Comparison of ENCODE assay signal across 12 cellular contexts in genomic region chr13:79386125-79386822, GRCh38.
DNase-seq lines count a peak whose midpoint lies in the region; ATAC-seq, FAIRE-seq and TF ChIP-seq lines count a peak whose summit lies in the region.
"Had no signal": no experiment of that assay in that cellular context is flagged by ENCODE, and none has a peak within 500 bp of the region (broad histone marks: within the 10 kb centered on the region; RNA-seq: fewer than 3 reads in every experiment).

No MANE protein-coding gene starts in this region.

- peak; percentile 35 for FAIRE-seq in GM18507 (lab: Jason Lieb, UNC)

- TF ChIP-seq CTCF in GM10266 (IDR thresholded peaks at IDR 0.05; ENCODE audit: control insufficient read depth, insufficient read depth, low read depth, missing control alignments) = no peak

- ATAC-seq in GM21381 (IDR thresholded peaks at IDR 0.05; ENCODE audit: unreplicated experiment) (peak; percentile 6), HG03342 (IDR thresholded peaks at IDR 0.05; ENCODE audit: unreplicated experiment) (peak; percentile 4)

- no peak for DNase-seq in GM18507 (ENCODE audit: extremely low spot score, insufficient read length, low read depth)
- peak; percentile 41 for DNase-seq in amniotic epithelial cell (ENCODE audit: low read depth)
- DNase-seq in activated effector memory CD4-positive, alpha-beta T cell treated with anti-CD3 and anti-CD28 coated beads, Interleukin-2, amount 50 U/mL, for 16 hours = no peak
- no peak for DNase-seq in SW480 (ENCODE audit: low spot score)
- no peak for DNase-seq in Ammon's horn (ENCODE audit: low spot score)
- DNase-seq in GM10266 (ENCODE audit: extremely low spot score) = no peak
- DNase-seq: cortex of kidney, DMS79, NCI-H510A treated with DMSO at 0.1 percent for 48 hours, stomach had no signal
